Comparison of ENCODE assay signal across 15 cellular contexts in genomic region chr1:103146143-103146542, GRCh38. TPM values are rescaled to one million over a fixed set of nuclear protein-coding genes. Genes with fewer than 3 reads are reported as not detected.
"Had no signal": no experiment of that assay in that cellular context is flagged by ENCODE, and none has a peak within 500 bp of the region (broad histone marks: within the 10 kb centered on the region; RNA-seq: fewer than 3 reads in every experiment).

No MANE protein-coding gene starts in this region.

- H3K27ac ChIP-seq: body of pancreas, epithelial cell of prostate, lower lobe of right lung, sigmoid colon, upper lobe of left lung had no signal

- H3K4me3 ChIP-seq: body of pancreas, lower lobe of right lung, sigmoid colon, upper lobe of left lung had no signal

- H3K4me1 ChIP-seq: body of pancreas, lower lobe of right lung, sigmoid colon, upper lobe of left lung had no signal

- H3K9me3 ChIP-seq: body of pancreas, lower lobe of right lung, sigmoid colon, upper lobe of left lung had no signal

- DNase-seq: activated CD4-positive, alpha-beta T cell treated with anti-CD3 and anti-CD28 coated beads for 48 hours; activated CD8-positive, alpha-beta memory T cell treated with anti-CD3 and anti-CD28 coated beads, Interleukin-2, amount 50 U/mL, for 48 hours; activated CD8-positive, alpha-beta T cell treated with anti-CD3 and anti-CD28 coated beads, Interleukin-2, amount 10 ng/mL, durations not matched to agents 7 days and 5 days; activated naive CD4-positive, alpha-beta T cell treated with anti-CD3 and anti-CD28 coated beads for 36 hours; central memory CD4-positive, alpha-beta T cell; effector memory CD4-positive, alpha-beta T cell; hypothalamus; lower lobe of right lung; sigmoid colon; stimulated activated CD4-positive, alpha-beta T cell treated with anti-CD3 and anti-CD28 coated beads, Interleukin-4, amount 100 ng/mL, for 1 hour; T-helper 1 cell; upper lobe of left lung had no signal

- ATAC-seq: activated CD8-positive, alpha-beta T cell treated with anti-CD3 and anti-CD28 coated beads, Interleukin-2, amount 10 ng/mL, durations not matched to agents 7 days and 5 days; body of pancreas; lower lobe of right lung; WTC11 had no signal

- H3K27me3 ChIP-seq: body of pancreas, sigmoid colon, upper lobe of left lung had no signal

- H3K36me3 ChIP-seq: lower lobe of right lung, sigmoid colon, upper lobe of left lung had no signal

RNA-seq across cellular contexts. Expression of gene COL11A1, which starts 37.8 kb away (rescaled TPM):
- total RNA-seq: activated CD8-positive, alpha-beta T cell treated with anti-CD3 and anti-CD28 coated beads, Interleukin-2, amount 10 ng/mL, durations not matched to agents 7 days and 5 days; activated naive CD4-positive, alpha-beta T cell treated with anti-CD3 and anti-CD28 coated beads for 36 hours had no signal
